1 cellular context compared by ENCODE assay signal in the genomic region with DNA sequence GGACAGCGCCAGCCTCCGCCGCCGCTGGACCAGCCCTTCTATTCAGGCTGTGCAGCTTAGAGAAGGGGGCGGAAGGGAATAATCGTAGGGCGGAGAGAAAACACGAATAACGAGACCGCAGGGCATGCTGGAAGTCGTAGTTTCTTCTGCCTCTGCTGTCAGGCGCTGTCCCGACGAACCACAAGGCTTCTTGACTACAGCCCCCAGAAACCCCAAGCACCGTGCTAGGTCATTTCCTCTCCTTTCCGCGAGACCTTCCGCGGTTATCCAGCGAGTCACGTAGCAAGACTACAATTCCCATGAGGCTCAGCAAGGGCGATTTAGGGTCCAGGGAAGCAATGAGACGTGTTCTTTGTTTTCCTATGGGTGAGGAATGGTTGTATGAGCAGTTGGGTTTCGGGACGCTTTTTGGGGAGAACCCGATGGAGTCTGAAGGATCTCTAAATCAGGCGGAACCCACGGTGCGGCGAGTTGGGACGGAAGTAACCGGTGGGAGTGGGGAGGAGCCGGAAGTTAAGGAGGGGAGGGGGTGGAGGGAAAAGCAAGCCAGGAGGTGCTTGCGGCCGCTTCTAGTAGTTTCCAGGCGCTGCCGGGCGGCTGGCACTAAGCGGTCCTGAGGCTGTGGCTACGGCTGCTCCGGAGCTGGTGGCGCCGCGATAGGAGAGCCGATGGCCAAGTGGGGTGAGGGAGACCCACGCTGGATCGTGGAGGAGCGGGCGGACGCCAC.
TF ChIP-seq lines count a peak whose summit lies in the region.

TSS of gene AHSA1 (plus strand) at position 572 of the 727 bp plus-strand sequence. CDS start at position 669, 97 bp downstream.
TSS of gene VIPAS39 (minus strand) at position 80 of the 727 bp plus-strand sequence. CDS start 3,499 bp downstream, outside the sequence.

TF ChIP-seq in A549, 52 proteins besides CTCF, POLR2A, EP300 and RAD21 (continued from another document):
- TF ChIP-seq REST (IDR thresholded peaks at IDR 0.05) (peak; percentile 84), CBX2 (IDR thresholded peaks at IDR 0.05; ENCODE audit: borderline replicate concordance, low read depth) (no peak), MAX (IDR thresholded peaks at IDR 0.05) (peak; percentile 66)
